ENCODE assay signal across 1 cellular context in genomic region chr2:24671230-24671629, GRCh38.
A peak's percentile ranks its signal among the peaks of the same experiment; 100 is the strongest.
TF ChIP-seq lines count a peak whose summit lies in the region.

No MANE protein-coding gene starts in this region.

TF ChIP-seq in HepG2, 621 proteins besides CTCF, POLR2A, EP300 and RAD21 (continued from another document):
- TF ChIP-seq, protein P1, sequence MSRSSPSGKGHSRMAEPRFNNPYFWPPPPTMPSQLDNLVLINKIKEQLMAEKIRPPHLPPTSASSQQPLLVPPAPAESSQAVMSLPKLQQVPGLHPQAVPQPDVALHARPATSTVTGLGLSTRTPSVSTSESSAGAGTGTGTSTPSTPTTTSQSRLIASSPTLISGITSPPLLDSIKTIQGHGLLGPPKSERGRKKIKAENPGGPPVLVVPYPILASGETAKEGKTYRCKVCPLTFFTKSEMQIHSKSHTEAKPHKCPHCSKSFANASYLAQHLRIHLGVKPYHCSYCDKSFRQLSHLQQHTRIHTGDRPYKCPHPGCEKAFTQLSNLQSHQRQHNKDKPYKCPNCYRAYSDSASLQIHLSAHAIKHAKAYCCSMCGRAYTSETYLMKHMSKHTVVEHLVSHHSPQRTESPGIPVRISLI (CRISPR knock-in tag; IDR thresholded peaks at IDR 0.05; ENCODE audit: borderline replicate concordance): no peak
- no peak for TF ChIP-seq ZNF234 (CRISPR knock-in tag; conservative IDR thresholded peaks at IDR 0.05)
- TF ChIP-seq, protein P2, sequence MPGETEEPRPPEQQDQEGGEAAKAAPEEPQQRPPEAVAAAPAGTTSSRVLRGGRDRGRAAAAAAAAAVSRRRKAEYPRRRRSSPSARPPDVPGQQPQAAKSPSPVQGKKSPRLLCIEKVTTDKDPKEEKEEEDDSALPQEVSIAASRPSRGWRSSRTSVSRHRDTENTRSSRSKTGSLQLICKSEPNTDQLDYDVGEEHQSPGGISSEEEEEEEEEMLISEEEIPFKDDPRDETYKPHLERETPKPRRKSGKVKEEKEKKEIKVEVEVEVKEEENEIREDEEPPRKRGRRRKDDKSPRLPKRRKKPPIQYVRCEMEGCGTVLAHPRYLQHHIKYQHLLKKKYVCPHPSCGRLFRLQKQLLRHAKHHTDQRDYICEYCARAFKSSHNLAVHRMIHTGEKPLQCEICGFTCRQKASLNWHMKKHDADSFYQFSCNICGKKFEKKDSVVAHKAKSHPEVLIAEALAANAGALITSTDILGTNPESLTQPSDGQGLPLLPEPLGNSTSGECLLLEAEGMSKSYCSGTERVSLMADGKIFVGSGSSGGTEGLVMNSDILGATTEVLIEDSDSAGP (CRISPR knock-in tag; IDR thresholded peaks at IDR 0.05; ENCODE audit: borderline replicate concordance): no peak
- no peak for TF ChIP-seq ZNF562 (CRISPR knock-in tag; IDR thresholded peaks at IDR 0.05; ENCODE audit: borderline replicate concordance)
- peak; percentile 55 for TF ChIP-seq ZNF121 (CRISPR knock-in tag; IDR thresholded peaks at IDR 0.05)
